In the genomic region with DNA sequence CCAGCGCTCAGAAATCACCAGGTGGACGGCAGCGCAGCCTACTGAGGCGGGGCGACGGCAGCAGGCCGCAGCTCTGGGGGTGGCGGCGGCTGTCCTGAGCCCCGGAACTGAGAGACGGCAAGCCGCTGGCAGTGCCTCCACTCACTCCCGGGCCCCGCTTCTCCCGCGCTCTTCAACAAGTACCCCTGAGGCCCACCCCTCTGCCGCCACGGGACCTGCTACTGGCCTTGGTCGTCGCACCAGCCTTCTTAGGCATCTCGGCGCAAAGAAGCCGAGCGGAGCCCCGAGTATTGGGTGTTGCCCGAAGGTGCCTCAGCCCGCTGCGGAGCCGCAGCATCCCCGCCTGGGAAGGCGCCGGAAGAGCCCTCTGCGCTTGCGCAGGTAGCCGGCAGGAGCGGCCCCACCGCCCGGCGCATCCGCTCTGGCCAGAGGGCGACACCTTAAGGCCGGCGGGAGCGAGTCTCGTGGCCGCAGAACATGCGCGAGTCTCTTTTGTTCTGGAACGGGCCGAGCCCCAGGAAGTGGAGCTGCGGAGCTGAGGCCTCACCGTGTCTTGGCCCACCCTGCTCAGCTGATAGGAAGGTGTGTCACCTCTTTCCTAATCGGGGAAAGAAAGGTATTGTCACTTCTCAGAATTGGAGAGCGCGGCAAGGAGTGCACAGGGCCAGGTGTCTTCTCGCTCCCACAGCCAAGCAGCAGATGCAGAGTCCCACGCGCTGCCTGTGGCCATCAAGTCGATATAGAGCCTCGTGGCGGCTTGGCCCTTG, we compare ENCODE assay signal across 1 cellular context.
TF ChIP-seq lines count a peak whose summit lies in the region.

A gene (minus strand): TSS at position 369 of the 767 bp plus-strand sequence. CDS start 32 bp downstream, at position 337.

TF ChIP-seq in K562, 482 proteins besides CTCF, POLR2A, EP300 and RAD21 (continued from another document and continues in another):
- TF ChIP-seq, protein P1, sequence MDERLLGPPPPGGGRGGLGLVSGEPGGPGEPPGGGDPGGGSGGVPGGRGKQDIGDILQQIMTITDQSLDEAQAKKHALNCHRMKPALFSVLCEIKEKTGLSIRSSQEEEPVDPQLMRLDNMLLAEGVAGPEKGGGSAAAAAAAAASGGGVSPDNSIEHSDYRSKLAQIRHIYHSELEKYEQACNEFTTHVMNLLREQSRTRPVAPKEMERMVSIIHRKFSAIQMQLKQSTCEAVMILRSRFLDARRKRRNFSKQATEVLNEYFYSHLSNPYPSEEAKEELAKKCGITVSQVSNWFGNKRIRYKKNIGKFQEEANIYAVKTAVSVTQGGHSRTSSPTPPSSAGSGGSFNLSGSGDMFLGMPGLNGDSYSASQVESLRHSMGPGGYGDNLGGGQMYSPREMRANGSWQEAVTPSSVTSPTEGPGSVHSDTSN (CRISPR knock-in tag; IDR thresholded peaks at IDR 0.05; ENCODE audit: low read depth): no peak
- TF ChIP-seq, protein P1 (tag; conservative IDR thresholded peaks at IDR 0.05; ENCODE audit: low read depth): no peak
- TF ChIP-seq, protein P2, sequence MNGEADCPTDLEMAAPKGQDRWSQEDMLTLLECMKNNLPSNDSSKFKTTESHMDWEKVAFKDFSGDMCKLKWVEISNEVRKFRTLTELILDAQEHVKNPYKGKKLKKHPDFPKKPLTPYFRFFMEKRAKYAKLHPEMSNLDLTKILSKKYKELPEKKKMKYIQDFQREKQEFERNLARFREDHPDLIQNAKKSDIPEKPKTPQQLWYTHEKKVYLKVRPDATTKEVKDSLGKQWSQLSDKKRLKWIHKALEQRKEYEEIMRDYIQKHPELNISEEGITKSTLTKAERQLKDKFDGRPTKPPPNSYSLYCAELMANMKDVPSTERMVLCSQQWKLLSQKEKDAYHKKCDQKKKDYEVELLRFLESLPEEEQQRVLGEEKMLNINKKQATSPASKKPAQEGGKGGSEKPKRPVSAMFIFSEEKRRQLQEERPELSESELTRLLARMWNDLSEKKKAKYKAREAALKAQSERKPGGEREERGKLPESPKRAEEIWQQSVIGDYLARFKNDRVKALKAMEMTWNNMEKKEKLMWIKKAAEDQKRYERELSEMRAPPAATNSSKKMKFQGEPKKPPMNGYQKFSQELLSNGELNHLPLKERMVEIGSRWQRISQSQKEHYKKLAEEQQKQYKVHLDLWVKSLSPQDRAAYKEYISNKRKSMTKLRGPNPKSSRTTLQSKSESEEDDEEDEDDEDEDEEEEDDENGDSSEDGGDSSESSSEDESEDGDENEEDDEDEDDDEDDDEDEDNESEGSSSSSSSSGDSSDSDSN (IDR thresholded peaks at IDR 0.05; ENCODE audit: borderline replicate concordance in 1 of 2, low read depth in 2 of 2, low read length in 2 of 2): 0 out of 4 replicates have a peak, but pooled peaks have one; percentile 2 to 53
- TF ChIP-seq ZC3H4 (CRISPR knock-in tag; IDR thresholded peaks at IDR 0.05; ENCODE audit: borderline replicate concordance): no peak
- TF ChIP-seq RFX5 (IDR thresholded peaks at IDR 0.05; ENCODE audit: low read depth, low read length): no peak; the same call in 1 of the 2 replicates
- TF ChIP-seq HMG20B (CRISPR knock-in tag; IDR thresholded peaks at IDR 0.05): no peak
- TF ChIP-seq ZNF253 (CRISPR knock-in tag; conservative IDR thresholded peaks at IDR 0.05): no peak
- peak; percentile 81 for TF ChIP-seq SUPT5H (IDR thresholded peaks at IDR 0.05)
- TF ChIP-seq, protein P3, sequence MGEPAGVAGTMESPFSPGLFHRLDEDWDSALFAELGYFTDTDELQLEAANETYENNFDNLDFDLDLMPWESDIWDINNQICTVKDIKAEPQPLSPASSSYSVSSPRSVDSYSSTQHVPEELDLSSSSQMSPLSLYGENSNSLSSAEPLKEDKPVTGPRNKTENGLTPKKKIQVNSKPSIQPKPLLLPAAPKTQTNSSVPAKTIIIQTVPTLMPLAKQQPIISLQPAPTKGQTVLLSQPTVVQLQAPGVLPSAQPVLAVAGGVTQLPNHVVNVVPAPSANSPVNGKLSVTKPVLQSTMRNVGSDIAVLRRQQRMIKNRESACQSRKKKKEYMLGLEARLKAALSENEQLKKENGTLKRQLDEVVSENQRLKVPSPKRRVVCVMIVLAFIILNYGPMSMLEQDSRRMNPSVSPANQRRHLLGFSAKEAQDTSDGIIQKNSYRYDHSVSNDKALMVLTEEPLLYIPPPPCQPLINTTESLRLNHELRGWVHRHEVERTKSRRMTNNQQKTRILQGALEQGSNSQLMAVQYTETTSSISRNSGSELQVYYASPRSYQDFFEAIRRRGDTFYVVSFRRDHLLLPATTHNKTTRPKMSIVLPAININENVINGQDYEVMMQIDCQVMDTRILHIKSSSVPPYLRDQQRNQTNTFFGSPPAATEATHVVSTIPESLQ (CRISPR knock-in tag; IDR thresholded peaks at IDR 0.05): peak; percentile 80; the same call in 1 of the 2 replicates
- peak in 1 of 2 experiments; percentile 70; a peak in 2 of 4 replicates for TF ChIP-seq HDAC1 (IDR thresholded peaks at IDR 0.05)
- TF ChIP-seq KLF1 (tag; IDR thresholded peaks at IDR 0.05): no peak; the same call in 1 of the 2 replicates
- peak; percentile 4; the same call in 1 of the 2 replicates for TF ChIP-seq CBFA2T3 (IDR thresholded peaks at IDR 0.05)
- no peak for TF ChIP-seq MECOM (CRISPR knock-in tag; IDR thresholded peaks at IDR 0.05)
- no peak for TF ChIP-seq CAMTA2 (CRISPR knock-in tag; conservative IDR thresholded peaks at IDR 0.05)
- TF ChIP-seq NELFE (IDR thresholded peaks at IDR 0.05; ENCODE audit: insufficient read depth, insufficient read length): no peak
- TF ChIP-seq, protein P4, sequence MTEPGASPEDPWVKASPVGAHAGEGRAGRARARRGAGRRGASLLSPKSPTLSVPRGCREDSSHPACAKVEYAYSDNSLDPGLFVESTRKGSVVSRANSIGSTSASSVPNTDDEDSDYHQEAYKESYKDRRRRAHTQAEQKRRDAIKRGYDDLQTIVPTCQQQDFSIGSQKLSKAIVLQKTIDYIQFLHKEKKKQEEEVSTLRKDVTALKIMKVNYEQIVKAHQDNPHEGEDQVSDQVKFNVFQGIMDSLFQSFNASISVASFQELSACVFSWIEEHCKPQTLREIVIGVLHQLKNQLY (CRISPR knock-in tag; conservative IDR thresholded peaks at IDR 0.05): no peak
- TF ChIP-seq, protein P5, sequence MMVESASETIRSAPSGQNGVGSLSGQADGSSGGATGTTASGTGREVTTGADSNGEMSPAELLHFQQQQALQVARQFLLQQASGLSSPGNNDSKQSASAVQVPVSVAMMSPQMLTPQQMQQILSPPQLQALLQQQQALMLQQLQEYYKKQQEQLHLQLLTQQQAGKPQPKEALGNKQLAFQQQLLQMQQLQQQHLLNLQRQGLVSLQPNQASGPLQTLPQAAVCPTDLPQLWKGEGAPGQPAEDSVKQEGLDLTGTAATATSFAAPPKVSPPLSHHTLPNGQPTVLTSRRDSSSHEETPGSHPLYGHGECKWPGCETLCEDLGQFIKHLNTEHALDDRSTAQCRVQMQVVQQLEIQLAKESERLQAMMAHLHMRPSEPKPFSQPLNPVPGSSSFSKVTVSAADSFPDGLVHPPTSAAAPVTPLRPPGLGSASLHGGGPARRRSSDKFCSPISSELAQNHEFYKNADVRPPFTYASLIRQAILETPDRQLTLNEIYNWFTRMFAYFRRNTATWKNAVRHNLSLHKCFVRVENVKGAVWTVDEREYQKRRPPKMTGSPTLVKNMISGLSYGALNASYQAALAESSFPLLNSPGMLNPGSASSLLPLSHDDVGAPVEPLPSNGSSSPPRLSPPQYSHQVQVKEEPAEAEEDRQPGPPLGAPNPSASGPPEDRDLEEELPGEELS (CRISPR knock-in tag; IDR thresholded peaks at IDR 0.05; ENCODE audit: borderline replicate concordance): peak; percentile 96; the same call in 1 of the 2 replicates
- TF ChIP-seq ATF1 (CRISPR knock-in tag; IDR thresholded peaks at IDR 0.05): no peak
- TF ChIP-seq ATF1 (tag; IDR thresholded peaks at IDR 0.05): 0 out of 2 replicates have a peak, but pooled peaks have one; percentile 9
- peak; percentile 70; the same call in 1 of the 2 replicates for TF ChIP-seq SP1 (CRISPR knock-in tag; IDR thresholded peaks at IDR 0.05)
- TF ChIP-seq RBM39 (optimal IDR thresholded peaks at IDR 0.05; ENCODE audit: low read depth, low read length): no peak
- no peak for TF ChIP-seq ZNF668 (CRISPR knock-in tag; IDR thresholded peaks at IDR 0.05)
- no peak for TF ChIP-seq HMG20A (CRISPR knock-in tag; conservative IDR thresholded peaks at IDR 0.05)
- no peak for TF ChIP-seq XRCC4 (IDR thresholded peaks at IDR 0.05; ENCODE audit: extremely low read depth, insufficient read depth, insufficient read length)
- TF ChIP-seq, protein P6, sequence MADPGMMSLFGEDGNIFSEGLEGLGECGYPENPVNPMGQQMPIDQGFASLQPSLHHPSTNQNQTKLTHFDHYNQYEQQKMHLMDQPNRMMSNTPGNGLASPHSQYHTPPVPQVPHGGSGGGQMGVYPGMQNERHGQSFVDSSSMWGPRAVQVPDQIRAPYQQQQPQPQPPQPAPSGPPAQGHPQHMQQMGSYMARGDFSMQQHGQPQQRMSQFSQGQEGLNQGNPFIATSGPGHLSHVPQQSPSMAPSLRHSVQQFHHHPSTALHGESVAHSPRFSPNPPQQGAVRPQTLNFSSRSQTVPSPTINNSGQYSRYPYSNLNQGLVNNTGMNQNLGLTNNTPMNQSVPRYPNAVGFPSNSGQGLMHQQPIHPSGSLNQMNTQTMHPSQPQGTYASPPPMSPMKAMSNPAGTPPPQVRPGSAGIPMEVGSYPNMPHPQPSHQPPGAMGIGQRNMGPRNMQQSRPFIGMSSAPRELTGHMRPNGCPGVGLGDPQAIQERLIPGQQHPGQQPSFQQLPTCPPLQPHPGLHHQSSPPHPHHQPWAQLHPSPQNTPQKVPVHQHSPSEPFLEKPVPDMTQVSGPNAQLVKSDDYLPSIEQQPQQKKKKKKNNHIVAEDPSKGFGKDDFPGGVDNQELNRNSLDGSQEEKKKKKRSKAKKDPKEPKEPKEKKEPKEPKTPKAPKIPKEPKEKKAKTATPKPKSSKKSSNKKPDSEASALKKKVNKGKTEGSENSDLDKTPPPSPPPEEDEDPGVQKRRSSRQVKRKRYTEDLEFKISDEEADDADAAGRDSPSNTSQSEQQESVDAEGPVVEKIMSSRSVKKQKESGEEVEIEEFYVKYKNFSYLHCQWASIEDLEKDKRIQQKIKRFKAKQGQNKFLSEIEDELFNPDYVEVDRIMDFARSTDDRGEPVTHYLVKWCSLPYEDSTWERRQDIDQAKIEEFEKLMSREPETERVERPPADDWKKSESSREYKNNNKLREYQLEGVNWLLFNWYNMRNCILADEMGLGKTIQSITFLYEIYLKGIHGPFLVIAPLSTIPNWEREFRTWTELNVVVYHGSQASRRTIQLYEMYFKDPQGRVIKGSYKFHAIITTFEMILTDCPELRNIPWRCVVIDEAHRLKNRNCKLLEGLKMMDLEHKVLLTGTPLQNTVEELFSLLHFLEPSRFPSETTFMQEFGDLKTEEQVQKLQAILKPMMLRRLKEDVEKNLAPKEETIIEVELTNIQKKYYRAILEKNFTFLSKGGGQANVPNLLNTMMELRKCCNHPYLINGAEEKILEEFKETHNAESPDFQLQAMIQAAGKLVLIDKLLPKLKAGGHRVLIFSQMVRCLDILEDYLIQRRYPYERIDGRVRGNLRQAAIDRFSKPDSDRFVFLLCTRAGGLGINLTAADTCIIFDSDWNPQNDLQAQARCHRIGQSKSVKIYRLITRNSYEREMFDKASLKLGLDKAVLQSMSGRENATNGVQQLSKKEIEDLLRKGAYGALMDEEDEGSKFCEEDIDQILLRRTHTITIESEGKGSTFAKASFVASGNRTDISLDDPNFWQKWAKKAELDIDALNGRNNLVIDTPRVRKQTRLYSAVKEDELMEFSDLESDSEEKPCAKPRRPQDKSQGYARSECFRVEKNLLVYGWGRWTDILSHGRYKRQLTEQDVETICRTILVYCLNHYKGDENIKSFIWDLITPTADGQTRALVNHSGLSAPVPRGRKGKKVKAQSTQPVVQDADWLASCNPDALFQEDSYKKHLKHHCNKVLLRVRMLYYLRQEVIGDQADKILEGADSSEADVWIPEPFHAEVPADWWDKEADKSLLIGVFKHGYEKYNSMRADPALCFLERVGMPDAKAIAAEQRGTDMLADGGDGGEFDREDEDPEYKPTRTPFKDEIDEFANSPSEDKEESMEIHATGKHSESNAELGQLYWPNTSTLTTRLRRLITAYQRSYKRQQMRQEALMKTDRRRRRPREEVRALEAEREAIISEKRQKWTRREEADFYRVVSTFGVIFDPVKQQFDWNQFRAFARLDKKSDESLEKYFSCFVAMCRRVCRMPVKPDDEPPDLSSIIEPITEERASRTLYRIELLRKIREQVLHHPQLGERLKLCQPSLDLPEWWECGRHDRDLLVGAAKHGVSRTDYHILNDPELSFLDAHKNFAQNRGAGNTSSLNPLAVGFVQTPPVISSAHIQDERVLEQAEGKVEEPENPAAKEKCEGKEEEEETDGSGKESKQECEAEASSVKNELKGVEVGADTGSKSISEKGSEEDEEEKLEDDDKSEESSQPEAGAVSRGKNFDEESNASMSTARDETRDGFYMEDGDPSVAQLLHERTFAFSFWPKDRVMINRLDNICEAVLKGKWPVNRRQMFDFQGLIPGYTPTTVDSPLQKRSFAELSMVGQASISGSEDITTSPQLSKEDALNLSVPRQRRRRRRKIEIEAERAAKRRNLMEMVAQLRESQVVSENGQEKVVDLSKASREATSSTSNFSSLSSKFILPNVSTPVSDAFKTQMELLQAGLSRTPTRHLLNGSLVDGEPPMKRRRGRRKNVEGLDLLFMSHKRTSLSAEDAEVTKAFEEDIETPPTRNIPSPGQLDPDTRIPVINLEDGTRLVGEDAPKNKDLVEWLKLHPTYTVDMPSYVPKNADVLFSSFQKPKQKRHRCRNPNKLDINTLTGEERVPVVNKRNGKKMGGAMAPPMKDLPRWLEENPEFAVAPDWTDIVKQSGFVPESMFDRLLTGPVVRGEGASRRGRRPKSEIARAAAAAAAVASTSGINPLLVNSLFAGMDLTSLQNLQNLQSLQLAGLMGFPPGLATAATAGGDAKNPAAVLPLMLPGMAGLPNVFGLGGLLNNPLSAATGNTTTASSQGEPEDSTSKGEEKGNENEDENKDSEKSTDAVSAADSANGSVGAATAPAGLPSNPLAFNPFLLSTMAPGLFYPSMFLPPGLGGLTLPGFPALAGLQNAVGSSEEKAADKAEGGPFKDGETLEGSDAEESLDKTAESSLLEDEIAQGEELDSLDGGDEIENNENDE (IDR thresholded peaks at IDR 0.05; ENCODE audit: low read depth, low read length): no peak
- TF ChIP-seq ZNF133 (CRISPR knock-in tag; IDR thresholded peaks at IDR 0.05): no peak
- TF ChIP-seq CREB1 (IDR thresholded peaks at IDR 0.05): no peak; the same call in 1 of the 2 replicates
- peak; percentile 68; the same call in 1 of the 2 replicates for TF ChIP-seq CREB1 (CRISPR knock-in tag; IDR thresholded peaks at IDR 0.05)
- TF ChIP-seq CBFB (CRISPR knock-in tag; IDR thresholded peaks at IDR 0.05): no peak
- 0 out of 4 replicates have a peak, but pooled peaks of 1 of the 2 experiments have one; percentile 46 for TF ChIP-seq NONO (IDR thresholded peaks at IDR 0.05; ENCODE audit: low read depth in 2 of 2, low read length in 1 of 2)
- no peak for TF ChIP-seq ZNF175 (CRISPR knock-in tag; IDR thresholded peaks at IDR 0.05; ENCODE audit: low read depth)
- TF ChIP-seq CCAR2 (IDR thresholded peaks at IDR 0.05; ENCODE audit: low read depth, low read length): no peak
- no peak for TF ChIP-seq ZNF134 (CRISPR knock-in tag; conservative IDR thresholded peaks at IDR 0.05)
- no peak for TF ChIP-seq HDAC6 (IDR thresholded peaks at IDR 0.05; ENCODE audit: low read depth, low read length)
- TF ChIP-seq PTRF (tag; IDR thresholded peaks at IDR 0.05): no peak
- TF ChIP-seq LCOR (CRISPR knock-in tag; IDR thresholded peaks at IDR 0.05): peak; percentile 94
- TF ChIP-seq SAFB2 (IDR thresholded peaks at IDR 0.05; ENCODE audit: borderline replicate concordance, low read depth, low read length, severe bottlenecking): no peak
